In the genomic region with DNA sequence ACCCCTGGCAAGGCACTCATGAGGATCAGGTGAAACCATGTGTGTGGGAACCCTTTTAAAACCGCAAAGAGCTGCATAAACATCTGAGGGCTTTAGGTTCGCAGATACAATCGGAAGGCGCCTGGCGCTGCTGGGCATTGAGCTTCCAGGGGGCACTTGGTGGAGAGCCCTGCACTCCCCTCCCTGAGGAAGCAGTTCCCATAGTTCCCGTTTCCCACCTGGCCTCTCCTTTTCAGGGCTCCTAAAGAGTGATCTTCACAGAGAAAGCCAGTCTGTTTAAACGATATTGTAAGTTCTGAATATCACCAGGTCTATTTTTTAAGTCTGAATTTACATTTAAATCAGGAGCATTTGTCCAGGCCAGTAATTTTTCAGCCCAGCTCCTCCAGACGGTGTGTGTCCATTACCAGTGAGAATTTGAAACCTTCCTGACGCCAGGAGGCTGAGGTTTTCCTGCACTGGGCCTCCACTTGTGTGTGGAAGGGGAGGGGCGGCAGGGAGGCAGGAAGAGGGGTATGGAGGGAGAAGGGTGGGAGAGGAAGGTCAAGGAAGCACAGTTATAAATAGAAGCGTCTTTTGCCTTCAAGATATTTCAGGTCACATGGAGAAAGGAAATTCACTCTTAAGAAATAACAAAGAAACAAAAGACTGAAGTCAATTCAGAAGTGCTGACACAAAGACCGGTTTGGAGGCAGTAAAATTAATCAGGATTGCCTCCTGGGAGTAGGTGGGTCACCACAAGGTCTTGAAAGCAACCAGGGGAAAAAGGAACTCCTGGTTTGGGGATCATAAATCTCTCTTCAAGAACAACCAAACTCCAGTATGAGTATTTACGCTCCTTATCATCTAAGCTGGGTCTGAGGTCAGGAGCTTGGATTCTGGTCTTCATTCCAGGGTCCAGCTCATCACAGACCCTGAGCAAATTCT, we compare ENCODE assay signal across 8 cellular contexts. TPM values are rescaled to one million over a fixed set of nuclear protein-coding genes. Genes with fewer than 3 reads are reported as not detected.
DNase-seq lines count a peak whose midpoint lies in the region; ATAC-seq and TF ChIP-seq lines count a peak whose summit lies in the region.

No MANE protein-coding gene starts in this region.

- no peaks in the 10 kb centered on the region for H3K79me2 ChIP-seq in H9 (ENCODE audit: insufficient read depth, low read length)

- H4K20me1 ChIP-seq in H9 (ENCODE audit: control insufficient read depth, insufficient read depth, insufficient read length) = no peaks in the 10 kb centered on the region

- H3K27ac ChIP-seq in AG04450 (ENCODE audit: low read depth, low read length) = peak overlapping the region; percentile 52
- no peak overlapping the region for H3K27ac ChIP-seq in H9 (ENCODE audit: insufficient read length, low read depth, low read length)
- H3K27ac ChIP-seq in urinary bladder (ENCODE audit: low read depth) = peak overlapping the region; percentile 38

- H3K9me3 Mint-ChIP-seq in H9 = peaks cover 0 to 2% of the 10 kb centered on the region in 2 experiments; a peak in 1 of 5 replicates
- no peaks in the 10 kb centered on the region for H3K9me3 Mint-ChIP-seq in activated CD8-positive, alpha-beta T cell treated with anti-CD3 and anti-CD28 coated beads for 36 hours

- no peak for DNase-seq in AG04450 (ENCODE audit: low read depth, low spot score)
- no peak for DNase-seq in H9
- DNase-seq in activated CD8-positive, alpha-beta T cell treated with anti-CD3 and anti-CD28 coated beads for 36 hours = no peak
- peak; percentile 49 for DNase-seq in left lobe of liver (ENCODE audit: low spot score)
- DNase-seq in anterior cingulate cortex (lab: John Stamatoyannopoulos, UW) = no peak
- no peak for DNase-seq in hypothalamus (lab: John Stamatoyannopoulos, UW)
- DNase-seq in iPS-NIHi7 (ENCODE audit: extremely low spot score) = no peak

- no peak overlapping the region for H2BK120ac ChIP-seq in H9 (ENCODE audit: low read depth, low read length, poor library complexity, severe bottlenecking)

- peak overlapping the region in 2 of 3 experiments; percentile 44 to 61; a peak in 1 of 7 replicates for H3K27ac Mint-ChIP-seq in H9
- peak overlapping the region; percentile 63 for H3K27ac Mint-ChIP-seq in activated CD8-positive, alpha-beta T cell treated with anti-CD3 and anti-CD28 coated beads for 36 hours

- H3K9me3 ChIP-seq in AG04450 (ENCODE audit: control insufficient read depth, insufficient read depth, low read length) (no peaks in the 10 kb centered on the region), H9 (ENCODE audit: control insufficient read depth, low read depth, low read length) (no peaks in the 10 kb centered on the region)

- no peak overlapping the region for H3K18ac ChIP-seq in H9 (ENCODE audit: insufficient read length, low read depth, low read length)

- no peak overlapping the region for H2BK20ac ChIP-seq in H9 (ENCODE audit: low read depth, low read length, poor library complexity, severe bottlenecking)

- POLR2A ChIA-PET in AG04450 (lab: Yijun Ruan, JAX) = no interaction called here
- POLR2A ChIA-PET in activated CD8-positive, alpha-beta T cell treated with anti-CD3 and anti-CD28 coated beads for 36 hours (lab: Charles Lee) = interaction anchor here (0.8 to 3.5 kb wide), 6 partner anchors 8 to 46 kb away, joined by 3 to 33 read pairs (median 4); no protein-coding TSS in a partner anchor

- H4K5ac ChIP-seq in H9 (ENCODE audit: insufficient read length, low read depth, low read length) = no peak overlapping the region

- no peak overlapping the region for H4K91ac ChIP-seq in H9 (ENCODE audit: insufficient read length, low read depth, low read length)

- H3K36me3 ChIP-seq in urinary bladder (ENCODE audit: insufficient read depth) = no peaks in the 10 kb centered on the region

- no peak overlapping the region for H3K23ac ChIP-seq in H9 (ENCODE audit: insufficient read length, low read depth, low read length)

- H3K4me1 ChIP-seq in H9 (ENCODE audit: insufficient read depth, low read length) (no peaks in the 10 kb centered on the region), urinary bladder (ENCODE audit: insufficient read depth) (no peaks in the 10 kb centered on the region)

- no peak overlapping the region for H3K56ac ChIP-seq in H9 (ENCODE audit: insufficient read length, low read depth, low read length)

- H3K4me2 ChIP-seq in H9 (ENCODE audit: insufficient read depth, insufficient read length, low read length) = no peak overlapping the region

- peaks cover 10% of the 10 kb centered on the region for H3K27me3 Mint-ChIP-seq in H9 (ENCODE audit: low read depth)
- no peaks in the 10 kb centered on the region for H3K27me3 Mint-ChIP-seq in activated CD8-positive, alpha-beta T cell treated with anti-CD3 and anti-CD28 coated beads for 36 hours

- no peak overlapping the region for H3K4me3 ChIP-seq in AG04450 (ENCODE audit: low read depth, low read length)
- no peak overlapping the region for H3K4me3 ChIP-seq in urinary bladder (ENCODE audit: low read depth, low read length)

- H3K9ac ChIP-seq in H9 (ENCODE audit: extremely low read depth, insufficient read length, low read length) = no peak overlapping the region

- no peak overlapping the region for H4K8ac ChIP-seq in H9 (replicated peaks; ENCODE audit: insufficient read length, low read depth, low read length)

- H3K4me1 Mint-ChIP-seq in H9 = peaks cover 12 to 15% of the 10 kb centered on the region in 2 experiments
- H3K4me1 Mint-ChIP-seq in activated CD8-positive, alpha-beta T cell treated with anti-CD3 and anti-CD28 coated beads for 36 hours (ENCODE audit: low read depth) = peaks cover 57% of the 10 kb centered on the region

- CTCF ChIA-PET in AG04450 (lab: Charles Lee) = no interaction called here
- CTCF ChIA-PET in activated CD8-positive, alpha-beta T cell treated with anti-CD3 and anti-CD28 coated beads for 36 hours (lab: Charles Lee) = interaction anchor here (3.1 kb wide), 1 partner anchor 14 kb away, joined by 19 read pairs; no protein-coding TSS in a partner anchor

- H2AFZ ChIP-seq in H9 (ENCODE audit: low read length) = no peak overlapping the region

- no peak overlapping the region for H3K4me3 Mint-ChIP-seq in H9
- H3K4me3 Mint-ChIP-seq in activated CD8-positive, alpha-beta T cell treated with anti-CD3 and anti-CD28 coated beads for 36 hours = peak overlapping the region; percentile 50

- H3K4ac ChIP-seq in H9 (ENCODE audit: low read depth, low read length) = no peak overlapping the region

- H2AK5ac ChIP-seq in H9 (ENCODE audit: insufficient read length, low read length) = no peak overlapping the region

- no CpG with 5 or more reads among the region's 13 CpGs for WGBS in H9 (ENCODE audit: extremely low coverage, insufficient read length, low lambda C conversion rate)
- WGBS in urinary bladder = 32% methylated on average over 13 of the region's 13 CpGs

- H3K27me3 ChIP-seq in AG04450 (ENCODE audit: control insufficient read depth, insufficient read depth, low read length) (no peaks in the 10 kb centered on the region), H9 (ENCODE audit: insufficient read depth, low read length) (no peaks in the 10 kb centered on the region)

- H3K14ac ChIP-seq in H9 (ENCODE audit: insufficient read depth, low read length) = no peak overlapping the region

- H3T11ph ChIP-seq in H9 (ENCODE audit: low read length) = no peak overlapping the region

- TF ChIP-seq CTCF in AG04450 (IDR thresholded peaks at IDR 0.05; ENCODE audit: low read depth, low read length) = no peak
- TF ChIP-seq CTCF in H9 (conservative IDR thresholded peaks at IDR 0.05) = no peak
- TF ChIP-seq CTCF in activated CD8-positive, alpha-beta T cell treated with anti-CD3 and anti-CD28 coated beads for 36 hours (IDR thresholded peaks at IDR 0.05) = no peak

- no peak overlapping the region for H2BK12ac ChIP-seq in H9 (ENCODE audit: insufficient read length, low read depth, low read length)

- intact Hi-C loops in activated CD8-positive, alpha-beta T cell treated with anti-CD3 and anti-CD28 coated beads for 36 hours (cut with micrococcal nuclease) = no loop called here

- H3K36me3 Mint-ChIP-seq in H9 (ENCODE audit: insufficient read depth in 1 of 3, low read depth in 3 of 3) = no peaks in the 10 kb centered on the region
- H3K36me3 Mint-ChIP-seq in activated CD8-positive, alpha-beta T cell treated with anti-CD3 and anti-CD28 coated beads for 36 hours (ENCODE audit: low read depth) = no peaks in the 10 kb centered on the region

- H3K79me1 ChIP-seq in H9 (ENCODE audit: insufficient read depth, low read depth, low read length, poor library complexity, severe bottlenecking) = no peaks in the 10 kb centered on the region

- no peak overlapping the region for H2BK5ac ChIP-seq in H9 (ENCODE audit: insufficient read length, low read length)

- H3K23me2 ChIP-seq in H9 (ENCODE audit: insufficient read length, low read depth, low read length, poor library complexity, severe bottlenecking) = no peaks in the 10 kb centered on the region

- no peak overlapping the region for H2BK15ac ChIP-seq in H9 (ENCODE audit: low read depth, low read length)

- ATAC-seq in activated CD8-positive, alpha-beta T cell treated with anti-CD3 and anti-CD28 coated beads for 36 hours = no peak
- ATAC-seq in left lobe of liver = peak; percentile 63

RNA-seq across cellular contexts. Expression of gene MGAT1, which starts 14.3 kb away (rescaled TPM):
- polyA plus RNA-seq in AG04450 (2011; rRNA removed) (96.2 and 121 TPM in 2 replicates), urinary bladder (179 TPM)
- 82.4 and 91.3 TPM in 2 replicates for polyA minus RNA-seq in AG04450 (2011; rRNA and poly(A)+ RNA removed)
- total RNA-seq in H9 (2021) (72.2 and 72.7 TPM in 2 replicates), left lobe of liver (115 TPM), urinary bladder (50.6 TPM)
- 100 to 1,000 TPM; 161 to 171 TPM for total RNA-seq in activated CD8-positive, alpha-beta T cell treated with anti-CD3 and anti-CD28 coated beads for 36 hours

RNA-seq across cellular contexts. Expression of gene ZFP62, which starts 44.2 kb away (rescaled TPM):
- polyA plus RNA-seq in AG04450 (2011; rRNA removed) (13.7 and 18.0 TPM in 2 replicates), urinary bladder (17.4 TPM)
- polyA minus RNA-seq in AG04450 (2011; rRNA and poly(A)+ RNA removed) = 13.4 and 23.5 TPM in 2 replicates
- total RNA-seq in H9 (2021) (16.2 and 19.6 TPM in 2 replicates), left lobe of liver (7.3 TPM), urinary bladder (32.6 TPM)
- total RNA-seq in activated CD8-positive, alpha-beta T cell treated with anti-CD3 and anti-CD28 coated beads for 36 hours = 10 to 100 TPM; 22.2 to 22.6 TPM
